Comparison of ENCODE assay signal across 28 cellular contexts in the genomic region with DNA sequence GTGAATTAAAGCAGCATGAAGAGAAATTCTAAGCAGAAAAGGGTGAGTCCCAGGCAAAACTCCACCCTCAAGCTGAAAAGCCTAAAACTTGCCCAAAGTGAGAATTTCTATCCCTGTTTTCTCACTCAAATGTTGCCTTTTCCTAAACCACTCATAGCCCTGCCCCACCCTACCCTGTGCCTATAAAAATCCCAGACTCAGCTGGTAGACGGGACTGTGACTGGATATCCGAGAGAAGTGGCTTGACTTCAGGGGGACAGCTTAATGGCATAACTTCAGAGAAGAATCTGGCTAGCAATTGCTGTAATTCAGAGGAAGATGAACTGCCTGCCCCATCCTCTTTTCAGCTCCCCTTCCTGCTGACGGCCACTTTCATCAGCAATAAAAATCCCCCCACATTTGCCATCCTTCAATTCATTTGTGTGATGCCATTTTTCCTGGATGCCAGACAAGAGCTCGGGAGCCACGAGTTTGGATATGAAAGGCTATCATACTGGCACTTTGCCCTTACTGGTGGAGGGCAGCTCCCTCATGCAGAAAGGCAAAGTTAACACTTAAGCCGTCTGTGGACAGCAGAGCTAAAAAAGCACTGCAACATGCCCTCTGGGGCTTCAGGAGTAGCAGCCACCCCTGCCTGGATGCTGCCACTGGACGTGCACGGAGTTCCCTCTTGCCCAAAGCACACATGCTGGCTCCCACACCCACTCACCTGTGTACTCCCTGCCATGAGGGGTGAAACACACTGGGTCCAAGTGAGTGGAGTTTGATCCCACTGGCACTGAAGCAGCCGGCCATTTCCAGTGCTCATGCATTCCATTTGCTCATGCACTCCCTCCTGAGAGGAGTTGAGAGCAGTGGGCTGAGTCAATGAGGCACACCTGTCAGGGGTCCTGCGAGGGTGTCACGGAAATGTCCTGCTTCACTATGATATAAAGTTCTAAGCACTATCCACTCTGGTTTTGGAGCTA.
"Had no signal": no experiment of that assay in that cellular context is flagged by ENCODE, and none has a peak within 500 bp of the region (broad histone marks: within the 10 kb centered on the region; RNA-seq: fewer than 3 reads in every experiment).

No MANE protein-coding gene starts in this region.

- H3K4me1 ChIP-seq: transverse colon had no signal

- H3K36me3 Mint-ChIP-seq: activated CD8-positive, alpha-beta memory T cell treated with anti-CD3 and anti-CD28 coated beads, Interleukin-2, amount 10 ng/mL, durations not matched to agents 7 days and 5 days; activated naive CD4-positive, alpha-beta T cell treated with anti-CD3 and anti-CD28 coated beads, Interleukin-2, amount 10 ng/mL, durations not matched to agents 7 days and 5 days; naive thymus-derived CD4-positive, alpha-beta T cell; stimulated activated effector memory CD8-positive, alpha-beta T cell treated with anti-CD3 and anti-CD28 coated beads, Interleukin-12 subunit alpha, Interleukin-12 subunit beta, amount 100 ng/mL, for 72 hours; T-cell had no signal

- H3K27me3 ChIP-seq: neutrophil, ovary, transverse colon had no signal

- H3K27me3 Mint-ChIP-seq: activated CD4-positive, alpha-beta T cell treated with anti-CD3 and anti-CD28 coated beads, Interleukin-2, amount 10 ng/mL, durations not matched to agents 24 days and 14 days; activated CD8-positive, alpha-beta memory T cell treated with anti-CD3 and anti-CD28 coated beads, Interleukin-2, amount 10 ng/mL, durations not matched to agents 7 days and 5 days; activated CD8-positive, alpha-beta T cell treated with anti-CD3 and anti-CD28 coated beads for 36 hours; activated naive CD4-positive, alpha-beta T cell treated with anti-CD3 and anti-CD28 coated beads, Interleukin-2, amount 10 ng/mL, durations not matched to agents 7 days and 5 days; dendritic cell treated with granulocyte-macrophage colony-stimulating factor and Interleukin-4, amounts not matched to agents 40 ng/mL and 50 ng/mL, for 4 days; naive thymus-derived CD4-positive, alpha-beta T cell; stimulated activated naive CD8-positive, alpha-beta T cell treated with anti-CD3 and anti-CD28 coated beads, Interleukin-15, amount 100 ng/mL, for 72 hours; T-cell had no signal

- H3K9me3 ChIP-seq: neutrophil, ovary, transverse colon had no signal

- H3K9me3 Mint-ChIP-seq: activated CD8-positive, alpha-beta T cell treated with anti-CD3 and anti-CD28 coated beads for 36 hours had no signal

- FAIRE-seq: islet of Langerhans, small intestine, urothelium cell line had no signal

- H3K4me3 Mint-ChIP-seq: activated CD4-positive, alpha-beta T cell treated with anti-CD3 and anti-CD28 coated beads, Interleukin-2, amount 10 ng/mL, durations not matched to agents 24 days and 14 days; activated CD8-positive, alpha-beta memory T cell treated with anti-CD3 and anti-CD28 coated beads, Interleukin-2, amount 10 ng/mL, durations not matched to agents 7 days and 5 days; activated CD8-positive, alpha-beta T cell treated with anti-CD3 and anti-CD28 coated beads for 36 hours; activated naive CD4-positive, alpha-beta T cell treated with anti-CD3 and anti-CD28 coated beads, Interleukin-2, amount 10 ng/mL, durations not matched to agents 7 days and 5 days; dendritic cell treated with granulocyte-macrophage colony-stimulating factor and Interleukin-4, amounts not matched to agents 40 ng/mL and 50 ng/mL, for 4 days; naive thymus-derived CD4-positive, alpha-beta T cell; stimulated activated effector memory CD8-positive, alpha-beta T cell treated with anti-CD3 and anti-CD28 coated beads, Interleukin-12 subunit alpha, Interleukin-12 subunit beta, amount 100 ng/mL, for 72 hours; stimulated activated naive CD8-positive, alpha-beta T cell treated with anti-CD3 and anti-CD28 coated beads, Interleukin-15, amount 100 ng/mL, for 72 hours; T-cell; T-helper 2 cell treated with Interferon-gamma antibody and Interleukin-4, amounts not matched to agents 5 μg/mL and 100 μg/mL, for 36 hours had no signal

- DNase-seq: activated CD4-positive, alpha-beta T cell treated with anti-CD3 and anti-CD28 coated beads, Interleukin-2, amount 10 ng/mL, durations not matched to agents 24 days and 14 days; activated CD8-positive, alpha-beta memory T cell treated with anti-CD3 and anti-CD28 coated beads, Interleukin-2, amount 10 ng/mL, durations not matched to agents 7 days and 5 days; activated CD8-positive, alpha-beta T cell treated with anti-CD3 and anti-CD28 coated beads for 36 hours; activated effector memory CD4-positive, alpha-beta T cell treated with anti-CD3 and anti-CD28 coated beads, Interleukin-2, amount 50 U/mL, for 16 hours; activated naive CD4-positive, alpha-beta T cell treated with anti-CD3 and anti-CD28 coated beads, Interleukin-2, amount 10 ng/mL, durations not matched to agents 7 days and 5 days; activated T-cell treated with anti-CD3 and anti-CD28 coated beads for 4 hours; effector CD4-positive, alpha-beta T cell; foreskin melanocyte; glutamatergic neuron; hypothalamus; naive thymus-derived CD4-positive, alpha-beta T cell; ovary; small intestine; stimulated activated CD4-positive, alpha-beta T cell treated with anti-CD3 and anti-CD28 coated beads, Interleukin-2, amount 100 ng/mL, for 24 hours; stimulated activated naive CD8-positive, alpha-beta T cell treated with anti-CD3 and anti-CD28 coated beads, Interleukin-15, amount 100 ng/mL, for 72 hours; T-cell; transverse colon had no signal

- H3K4me1 Mint-ChIP-seq: activated CD4-positive, alpha-beta T cell treated with anti-CD3 and anti-CD28 coated beads, Interleukin-2, amount 10 ng/mL, durations not matched to agents 24 days and 14 days; activated CD8-positive, alpha-beta memory T cell treated with anti-CD3 and anti-CD28 coated beads, Interleukin-2, amount 10 ng/mL, durations not matched to agents 7 days and 5 days; activated naive CD4-positive, alpha-beta T cell treated with anti-CD3 and anti-CD28 coated beads, Interleukin-2, amount 10 ng/mL, durations not matched to agents 7 days and 5 days; naive thymus-derived CD4-positive, alpha-beta T cell; stimulated activated effector memory CD8-positive, alpha-beta T cell treated with anti-CD3 and anti-CD28 coated beads, Interleukin-12 subunit alpha, Interleukin-12 subunit beta, amount 100 ng/mL, for 72 hours; stimulated activated naive CD8-positive, alpha-beta T cell treated with anti-CD3 and anti-CD28 coated beads, Interleukin-15, amount 100 ng/mL, for 72 hours; T-cell had no signal

- ATAC-seq: activated CD4-positive, CD25-positive, alpha-beta regulatory T cell treated with anti-CD3 and anti-CD28 coated beads, Interleukin-2, amount 50 U/mL, for 24 hours; activated CD8-positive, alpha-beta memory T cell treated with anti-CD3 and anti-CD28 coated beads, Interleukin-2, amount 10 ng/mL, durations not matched to agents 7 days and 5 days; activated CD8-positive, alpha-beta T cell treated with anti-CD3 and anti-CD28 coated beads for 36 hours; esophagus mucosa; left lobe of liver; naive thymus-derived CD4-positive, alpha-beta T cell; sciatic nerve; stimulated activated effector memory CD8-positive, alpha-beta T cell treated with anti-CD3 and anti-CD28 coated beads, Interleukin-12 subunit alpha, Interleukin-12 subunit beta, amount 100 ng/mL, for 72 hours; stimulated activated naive CD8-positive, alpha-beta T cell treated with anti-CD3 and anti-CD28 coated beads, Interleukin-15, amount 100 ng/mL, for 72 hours; T-cell had no signal

- H3K27ac Mint-ChIP-seq: activated CD4-positive, alpha-beta T cell treated with anti-CD3 and anti-CD28 coated beads, Interleukin-2, amount 10 ng/mL, durations not matched to agents 24 days and 14 days; activated CD8-positive, alpha-beta memory T cell treated with anti-CD3 and anti-CD28 coated beads, Interleukin-2, amount 10 ng/mL, durations not matched to agents 7 days and 5 days; activated CD8-positive, alpha-beta T cell treated with anti-CD3 and anti-CD28 coated beads for 36 hours; activated naive CD4-positive, alpha-beta T cell treated with anti-CD3 and anti-CD28 coated beads, Interleukin-2, amount 10 ng/mL, durations not matched to agents 7 days and 5 days; dendritic cell treated with granulocyte-macrophage colony-stimulating factor and Interleukin-4, amounts not matched to agents 40 ng/mL and 50 ng/mL, for 4 days; naive thymus-derived CD4-positive, alpha-beta T cell; stimulated activated effector memory CD8-positive, alpha-beta T cell treated with anti-CD3 and anti-CD28 coated beads, Interleukin-12 subunit alpha, Interleukin-12 subunit beta, amount 100 ng/mL, for 72 hours; stimulated activated naive CD8-positive, alpha-beta T cell treated with anti-CD3 and anti-CD28 coated beads, Interleukin-15, amount 100 ng/mL, for 72 hours; T-cell; T-helper 2 cell treated with Interferon-gamma antibody and Interleukin-4, amounts not matched to agents 5 μg/mL and 100 μg/mL, for 36 hours had no signal

- H3K4me3 ChIP-seq: ovary, transverse colon had no signal

- H3K36me3 ChIP-seq: neutrophil, ovary, transverse colon had no signal

- H3K27ac ChIP-seq: neutrophil, ovary, transverse colon, VCaP had no signal
